8 cellular contexts compared by ENCODE assay signal in genomic region chr19:15248648-15249559, GRCh38. TPM values are rescaled to one million over a fixed set of nuclear protein-coding genes. Genes with fewer than 3 reads are reported as not detected.
A peak's percentile ranks its signal among the peaks of the same experiment; 100 is the strongest.
DNase-seq lines count a peak whose midpoint lies in the region; ATAC-seq and FAIRE-seq lines count a peak whose summit lies in the region.

No MANE protein-coding gene starts in this region.

- FAIRE-seq in endometrium (lab: Jason Lieb, UNC), result peak; percentile 31

- DNase-seq in NCI-H460 (ENCODE audit: extremely low read depth, low read depth), result peak; percentile 74
- peak; percentile 25 for DNase-seq in midbrain (lab: John Stamatoyannopoulos, UW)
- DNase-seq in ureter (ENCODE audit: low spot score), result peak; percentile 80
- DNase-seq in cerebellum (ENCODE audit: low spot score), result no peak
- no peak for DNase-seq in DMS53 (lab: John Stamatoyannopoulos, UW)
- no peak for DNase-seq in NCI-H748 treated with DMSO at 0.1 percent for 48 hours (lab: John Stamatoyannopoulos, UW)
- DNase-seq in effector memory CD8-positive, alpha-beta T cell, result no peak

- no peaks in the 10 kb centered on the region for H3K27me3 Mint-ChIP-seq in effector memory CD8-positive, alpha-beta T cell

- H3K4me1 Mint-ChIP-seq in effector memory CD8-positive, alpha-beta T cell (ENCODE audit: low read depth in 2 of 2), result peaks cover 3 to 9% of the 10 kb centered on the region in 2 donors

- ATAC-seq in effector memory CD8-positive, alpha-beta T cell (replicated peaks), result no peak

- no peak overlapping the region for H3K27ac Mint-ChIP-seq in effector memory CD8-positive, alpha-beta T cell

- H3K9me3 Mint-ChIP-seq in effector memory CD8-positive, alpha-beta T cell, result no peaks in the 10 kb centered on the region

- peaks cover 62% of the 10 kb centered on the region for H3K36me3 Mint-ChIP-seq in effector memory CD8-positive, alpha-beta T cell (ENCODE audit: insufficient read depth)

- H3K4me3 Mint-ChIP-seq in effector memory CD8-positive, alpha-beta T cell, result no peak overlapping the region

RNA-seq across cellular contexts. Expression of gene EPHX3, which starts 16.7 kb away (rescaled TPM):
- 0.17 and 0.22 TPM in 2 replicates for total RNA-seq in NCI-H460 (2014; rRNA removed; shearing (Covaris generic))
- polyA plus RNA-seq in NCI-H460 (2014; cell fraction: nucleus; rRNA removed), result not detected in 2 replicates
- total RNA-seq in ureter, result 2.5 TPM
- total RNA-seq in cerebellum, result 0.18 TPM

RNA-seq across cellular contexts. Expression of gene NOTCH3, which starts 48.1 kb away (rescaled TPM):
- 47.3 and 50.5 TPM in 2 replicates for total RNA-seq in NCI-H460 (2014; rRNA removed; shearing (Covaris generic))
- 65.2 and 79.2 TPM in 2 replicates for polyA plus RNA-seq in NCI-H460 (2014; cell fraction: nucleus; rRNA removed)
- 125 TPM for total RNA-seq in ureter
- total RNA-seq in cerebellum, result 28.7 TPM

Comparison
In these comparisons a context has a peak if more than half of its experiments do, and no peak if none do; other contexts are left out.
1. DNase-seq: peak in NCI-H460 (single experiment), midbrain (single experiment) and ureter (single experiment); none in cerebellum (single experiment), DMS53 (single experiment), NCI-H748 treated with DMSO at 0.1 percent for 48 hours (single experiment) and effector memory CD8-positive, alpha-beta T cell (0 of 3).